In the genomic region with DNA sequence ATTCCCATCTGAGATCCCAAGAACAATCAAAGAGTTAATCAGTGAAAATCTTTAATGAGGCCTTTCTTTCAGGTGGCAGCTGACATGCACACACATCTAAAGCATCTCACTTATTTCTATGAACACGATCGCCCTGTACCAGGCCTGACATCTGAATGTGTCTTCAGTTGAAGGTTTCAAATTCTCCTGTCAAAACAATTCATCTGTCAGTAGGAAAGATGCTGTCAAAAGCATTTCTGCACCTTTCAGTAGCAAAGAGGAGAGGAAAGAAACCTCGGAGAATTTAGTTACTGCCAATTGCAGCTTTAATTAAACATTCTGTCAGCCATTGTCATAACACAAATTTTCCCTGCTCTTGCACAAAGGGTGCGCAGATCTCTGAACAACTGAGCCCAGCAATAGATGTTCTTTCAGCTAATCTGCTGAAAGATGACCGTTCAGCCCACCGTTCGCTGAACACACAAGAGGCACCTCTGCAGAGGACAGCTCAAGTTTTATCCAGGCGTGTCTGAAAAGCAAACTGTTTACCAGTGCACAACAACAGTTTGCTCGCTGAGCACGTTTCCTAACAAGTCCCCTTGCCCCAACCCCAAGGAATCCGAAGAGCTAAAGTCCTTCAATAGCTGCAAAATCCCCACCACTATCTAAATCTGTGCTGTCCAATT, we compare ENCODE assay signal across 27 cellular contexts. TPM values are rescaled to one million over a fixed set of nuclear protein-coding genes. Genes with fewer than 3 reads are reported as not detected.
DNase-seq lines count a peak whose midpoint lies in the region; ATAC-seq, FAIRE-seq and TF ChIP-seq lines count a peak whose summit lies in the region.
"Had no signal": no experiment of that assay in that cellular context is flagged by ENCODE, and none has a peak within 500 bp of the region (broad histone marks: within the 10 kb centered on the region; RNA-seq: fewer than 3 reads in every experiment).

No MANE protein-coding gene starts in this region.

- H3F3A ChIP-seq in neural progenitor cell (ENCODE audit: low read depth): peaks cover 25% of the 10 kb centered on the region

- H3K79me2 ChIP-seq in neural progenitor cell (ENCODE audit: low read depth): peaks cover 100% of the 10 kb centered on the region

- DNase-seq in DMS53 (lab: John Stamatoyannopoulos, UW) (peak; percentile 33), DMS53 treated with DMSO at 0.1 percent for 48 hours (lab: John Stamatoyannopoulos, UW; ENCODE audit: unreplicated experiment) (no peak), neural progenitor cell (ENCODE audit: low spot score) (peak; percentile 54), mucosa of gallbladder (ENCODE audit: low spot score) (no peak), HTR-8/SVneo (ENCODE audit: insufficient read length, low spot score) (no peak)
- DNase-seq in activated T-helper 2 cell treated with anti-CD3 and anti-CD28 coated beads, Interferon-gamma antibody, Interleukin-2, Interleukin-4, amounts not matched to agents 10 μg/mL and 5 μg/mL and 100 μg/mL, durations not matched to agents 14 hours and 24 hours and 36 hours (ENCODE audit: low spot score): no peak
- DNase-seq: activated CD4-positive, alpha-beta T cell treated with anti-CD3 and anti-CD28 coated beads, Interleukin-2, amount 10 ng/mL, durations not matched to agents 7 days and 5 days; activated effector memory CD4-positive, alpha-beta T cell treated with anti-CD3 and anti-CD28 coated beads, Interleukin-2, amount 50 U/mL, for 16 hours; body of pancreas; CD4-positive, alpha-beta memory T cell; effector memory CD8-positive, alpha-beta T cell; foreskin melanocyte; GOT3; KG1; mesenchymal stem cell; naive B cell; NCI-H2171 treated with DMSO at 0.1 percent for 48 hours; stimulated activated CD8-positive, alpha-beta memory T cell treated with anti-CD3 and anti-CD28 coated beads, Interleukin-4, amount 100 ng/mL, for 48 hours; upper lobe of left lung had no signal

- H3K4me3 Mint-ChIP-seq in activated T-helper 2 cell treated with anti-CD3 and anti-CD28 coated beads, Interferon-gamma antibody, Interleukin-2, Interleukin-4, amounts not matched to agents 10 μg/mL and 5 μg/mL and 100 μg/mL, durations not matched to agents 14 hours and 24 hours and 36 hours (ENCODE audit: low read depth): peak overlapping the region; percentile 38
- no peak overlapping the region for H3K4me3 Mint-ChIP-seq in neural progenitor cell
- H3K4me3 Mint-ChIP-seq: activated CD4-positive, alpha-beta T cell treated with anti-CD3 and anti-CD28 coated beads, Interleukin-2, amount 10 ng/mL, durations not matched to agents 7 days and 5 days; effector memory CD8-positive, alpha-beta T cell; naive B cell had no signal

- H3K4me1 ChIP-seq in BLaER1: peaks cover 100% of the 10 kb centered on the region
- H3K4me1 ChIP-seq in neural progenitor cell: peaks cover 63% of the 10 kb centered on the region
- H3K4me1 ChIP-seq: parathyroid adenoma had no signal

- H3K4me2 ChIP-seq in BLaER1 (peak overlapping the region; percentile 80), neural progenitor cell (peak overlapping the region; percentile 5)

- H3K36me3 Mint-ChIP-seq in activated T-helper 2 cell treated with anti-CD3 and anti-CD28 coated beads, Interferon-gamma antibody, Interleukin-2, Interleukin-4, amounts not matched to agents 10 μg/mL and 5 μg/mL and 100 μg/mL, durations not matched to agents 14 hours and 24 hours and 36 hours (ENCODE audit: low read depth): peaks cover 42% of the 10 kb centered on the region
- H3K36me3 Mint-ChIP-seq in neural progenitor cell: peaks cover 28% of the 10 kb centered on the region
- H3K36me3 Mint-ChIP-seq: naive B cell had no signal

- H3K9ac ChIP-seq in BLaER1 (peak overlapping the region; percentile 20; the same call in 1 of the 2 replicates), neural progenitor cell (no peak overlapping the region)
- H3K9ac ChIP-seq: parathyroid adenoma had no signal

- H3K4me1 Mint-ChIP-seq in activated T-helper 2 cell treated with anti-CD3 and anti-CD28 coated beads, Interferon-gamma antibody, Interleukin-2, Interleukin-4, amounts not matched to agents 10 μg/mL and 5 μg/mL and 100 μg/mL, durations not matched to agents 14 hours and 24 hours and 36 hours (ENCODE audit: low read depth): peaks cover 78% of the 10 kb centered on the region
- peaks cover 45% of the 10 kb centered on the region for H3K4me1 Mint-ChIP-seq in neural progenitor cell

- peak overlapping the region; percentile 38 for H3K27ac Mint-ChIP-seq in activated T-helper 2 cell treated with anti-CD3 and anti-CD28 coated beads, Interferon-gamma antibody, Interleukin-2, Interleukin-4, amounts not matched to agents 10 μg/mL and 5 μg/mL and 100 μg/mL, durations not matched to agents 14 hours and 24 hours and 36 hours
- H3K27ac Mint-ChIP-seq in neural progenitor cell: no peak overlapping the region
- H3K27ac Mint-ChIP-seq: activated CD4-positive, alpha-beta T cell treated with anti-CD3 and anti-CD28 coated beads, Interleukin-2, amount 10 ng/mL, durations not matched to agents 7 days and 5 days; effector memory CD8-positive, alpha-beta T cell; naive B cell had no signal

- no peak for FAIRE-seq in HTR-8/SVneo (lab: Jason Lieb, UNC)

- TF ChIP-seq CTCF in neural progenitor cell (IDR thresholded peaks at IDR 0.05): no peak

- H3K27me3 ChIP-seq in BLaER1: no peaks in the 10 kb centered on the region
- no peaks in the 10 kb centered on the region for H3K27me3 ChIP-seq in neural progenitor cell
- H3K27me3 ChIP-seq: body of pancreas, esophagus muscularis mucosa, upper lobe of left lung had no signal

- H3K36me3 ChIP-seq in BLaER1 (peaks cover 23% of the 10 kb centered on the region), neural progenitor cell (no peaks in the 10 kb centered on the region)
- H3K36me3 ChIP-seq: upper lobe of left lung had no signal

- H3K9me3 ChIP-seq in BLaER1: no peaks in the 10 kb centered on the region
- H3K9me3 ChIP-seq in neural progenitor cell (ENCODE audit: low read depth): no peaks in the 10 kb centered on the region
- H3K9me3 ChIP-seq: body of pancreas, esophagus muscularis mucosa, upper lobe of left lung had no signal

- no peak for ATAC-seq in GM19328 (IDR thresholded peaks at IDR 0.05; ENCODE audit: unreplicated experiment)
- ATAC-seq: body of pancreas; effector memory CD8-positive, alpha-beta T cell had no signal

- H2AFZ ChIP-seq in neural progenitor cell (replicated peaks): no peak overlapping the region
- H2AFZ ChIP-seq: parathyroid adenoma had no signal

- H3K27me3 Mint-ChIP-seq in activated T-helper 2 cell treated with anti-CD3 and anti-CD28 coated beads, Interferon-gamma antibody, Interleukin-2, Interleukin-4, amounts not matched to agents 10 μg/mL and 5 μg/mL and 100 μg/mL, durations not matched to agents 14 hours and 24 hours and 36 hours (ENCODE audit: low read depth): no peaks in the 10 kb centered on the region
- H3K27me3 Mint-ChIP-seq in neural progenitor cell (ENCODE audit: insufficient read depth, low read depth): no peaks in the 10 kb centered on the region
- H3K27me3 Mint-ChIP-seq: activated CD4-positive, alpha-beta T cell treated with anti-CD3 and anti-CD28 coated beads, Interleukin-2, amount 10 ng/mL, durations not matched to agents 7 days and 5 days; CD4-positive, alpha-beta memory T cell; effector memory CD8-positive, alpha-beta T cell had no signal

- H3K4me3 ChIP-seq in BLaER1 (peak overlapping the region; percentile 39; the same call in 1 of the 2 replicates), neural progenitor cell (no peak overlapping the region)
- H3K4me3 ChIP-seq: body of pancreas, esophagus muscularis mucosa, SK-N-MC, upper lobe of left lung had no signal

- peaks cover 100% of the 10 kb centered on the region for H4K20me1 ChIP-seq in BLaER1
- H4K20me1 ChIP-seq in neural progenitor cell (ENCODE audit: low read depth): peaks cover 100% of the 10 kb centered on the region

- H3K27ac ChIP-seq in BLaER1 (0 out of 2 replicates have a peak overlapping the region, but pooled peaks have one; percentile 25), neural progenitor cell (peak overlapping the region; percentile 3)
- H3K27ac ChIP-seq: 22Rv1, esophagus muscularis mucosa, parathyroid adenoma, RWPE1, SK-N-MC, upper lobe of left lung, VCaP had no signal

- H3K9me3 Mint-ChIP-seq in activated T-helper 2 cell treated with anti-CD3 and anti-CD28 coated beads, Interferon-gamma antibody, Interleukin-2, Interleukin-4, amounts not matched to agents 10 μg/mL and 5 μg/mL and 100 μg/mL, durations not matched to agents 14 hours and 24 hours and 36 hours: no peaks in the 10 kb centered on the region
- peaks cover 3% of the 10 kb centered on the region for H3K9me3 Mint-ChIP-seq in neural progenitor cell
- H3K9me3 Mint-ChIP-seq: activated CD4-positive, alpha-beta T cell treated with anti-CD3 and anti-CD28 coated beads, Interleukin-2, amount 10 ng/mL, durations not matched to agents 7 days and 5 days; effector memory CD8-positive, alpha-beta T cell; naive B cell had no signal

- intact Hi-C loops in activated T-helper 2 cell treated with anti-CD3 and anti-CD28 coated beads, Interferon-gamma antibody, Interleukin-2, Interleukin-4, amounts not matched to agents 10 μg/mL and 5 μg/mL and 100 μg/mL, durations not matched to agents 14 hours and 24 hours and 36 hours (cut with micrococcal nuclease): loop anchor here (5.0 kb wide), 1 partner anchor 434 kb away; no protein-coding TSS in a partner anchor

RNA-seq across cellular contexts. Expression of a gene that starts 34.1 kb away (rescaled TPM):
- total RNA-seq in activated T-helper 2 cell treated with anti-CD3 and anti-CD28 coated beads, Interferon-gamma antibody, Interleukin-2, Interleukin-4, amounts not matched to agents 10 μg/mL and 5 μg/mL and 100 μg/mL, durations not matched to agents 14 hours and 24 hours and 36 hours: 42.5 and 47.9 TPM in 2 replicates
- total RNA-seq in neural progenitor cell (ENCODE audit: low replicate concordance): 169 and 184 TPM in 2 replicates
- total RNA-seq in mucosa of gallbladder: 64.4 TPM

Comparison
In these comparisons a context has a peak if more than half of its experiments do, and no peak if none do; other contexts are left out.
1. DNase-seq: peak in DMS53 (single experiment) and neural progenitor cell (single experiment); none in DMS53 treated with DMSO at 0.1 percent for 48 hours (single experiment), activated T-helper 2 cell treated with anti-CD3 and anti-CD28 coated beads, Interferon-gamma antibody, Interleukin-2, Interleukin-4, amounts not matched to agents 10 μg/mL and 5 μg/mL and 100 μg/mL, durations not matched to agents 14 hours and 24 hours and 36 hours (single experiment), mucosa of gallbladder (single experiment) and HTR-8/SVneo (single experiment).